Comparison of ENCODE assay signal across 8 cellular contexts in the genomic region with DNA sequence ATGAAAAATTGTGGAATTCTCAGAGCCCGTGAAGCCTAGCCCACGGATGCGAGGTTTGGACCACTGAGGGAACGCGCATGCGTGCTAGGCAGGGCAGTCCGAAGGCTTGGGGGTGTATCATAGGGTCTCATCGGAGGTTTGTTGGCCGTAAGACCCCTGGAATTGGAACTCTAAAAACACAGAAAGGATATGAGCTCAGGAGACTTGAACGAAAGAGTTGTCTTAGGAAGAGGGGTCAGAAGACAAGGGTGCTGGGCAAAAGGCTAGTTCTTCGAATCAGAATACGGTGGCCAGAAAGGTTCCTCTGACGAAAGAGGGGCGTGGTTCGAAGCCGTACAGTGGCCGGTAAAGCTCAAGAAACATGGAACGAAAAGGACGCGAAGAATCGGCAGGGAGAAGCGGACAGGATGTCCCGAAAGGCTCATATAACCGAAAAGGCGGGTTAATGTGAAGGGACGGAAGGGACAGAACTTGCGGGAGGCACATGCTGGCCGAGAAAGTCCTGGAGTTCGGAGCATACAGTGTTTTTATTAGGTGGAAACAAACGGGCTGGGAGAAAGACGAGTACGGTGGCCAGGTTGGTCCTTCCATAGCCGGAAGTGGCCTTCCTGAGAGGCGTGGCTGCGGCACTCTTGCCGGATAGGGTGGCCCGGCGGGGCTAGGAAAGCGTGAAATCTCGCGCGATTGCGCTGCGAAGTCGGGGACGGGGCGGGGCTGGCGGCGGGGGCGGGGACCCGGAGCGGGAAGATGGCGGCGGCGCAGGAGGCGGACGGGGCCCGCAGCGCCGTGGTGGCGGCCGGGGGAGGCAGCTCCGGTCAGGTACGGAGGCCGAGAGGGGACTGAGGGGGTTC. TPM values are rescaled to one million over a fixed set of nuclear protein-coding genes. Genes with fewer than 3 reads are reported as not detected.
DNase-seq lines count a peak whose midpoint lies in the region; ATAC-seq and TF ChIP-seq lines count a peak whose summit lies in the region.

A gene with protein sequence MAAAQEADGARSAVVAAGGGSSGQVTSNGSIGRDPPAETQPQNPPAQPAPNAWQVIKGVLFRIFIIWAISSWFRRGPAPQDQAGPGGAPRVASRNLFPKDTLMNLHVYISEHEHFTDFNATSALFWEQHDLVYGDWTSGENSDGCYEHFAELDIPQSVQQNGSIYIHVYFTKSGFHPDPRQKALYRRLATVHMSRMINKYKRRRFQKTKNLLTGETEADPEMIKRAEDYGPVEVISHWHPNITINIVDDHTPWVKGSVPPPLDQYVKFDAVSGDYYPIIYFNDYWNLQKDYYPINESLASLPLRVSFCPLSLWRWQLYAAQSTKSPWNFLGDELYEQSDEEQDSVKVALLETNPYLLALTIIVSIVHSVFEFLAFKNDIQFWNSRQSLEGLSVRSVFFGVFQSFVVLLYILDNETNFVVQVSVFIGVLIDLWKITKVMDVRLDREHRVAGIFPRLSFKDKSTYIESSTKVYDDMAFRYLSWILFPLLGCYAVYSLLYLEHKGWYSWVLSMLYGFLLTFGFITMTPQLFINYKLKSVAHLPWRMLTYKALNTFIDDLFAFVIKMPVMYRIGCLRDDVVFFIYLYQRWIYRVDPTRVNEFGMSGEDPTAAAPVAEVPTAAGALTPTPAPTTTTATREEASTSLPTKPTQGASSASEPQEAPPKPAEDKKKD (plus strand): TSS at position 732 of the 851 bp plus-strand sequence. CDS start 16 bp downstream, at position 748.

- TF ChIP-seq POLR2A in suprapubic skin (IDR thresholded peaks at IDR 0.05): peak; percentile 12 to 36

- TF ChIP-seq CTCF in GM10266 (IDR thresholded peaks at IDR 0.05; ENCODE audit: control insufficient read depth, insufficient read depth, low read depth, missing control alignments): no peak
- TF ChIP-seq CTCF in suprapubic skin (IDR thresholded peaks at IDR 0.05): no peak

- WGBS in suprapubic skin: 1% methylated on average over 51 of the region's 65 CpGs

- TF ChIP-seq EP300 in suprapubic skin (IDR thresholded peaks at IDR 0.05): peak; percentile 19

- no peaks in the 10 kb centered on the region for H3K27me3 ChIP-seq in suprapubic skin

- H3K36me3 ChIP-seq in suprapubic skin: peaks cover 10% of the 10 kb centered on the region

- DNase-seq in GM10266 (ENCODE audit: extremely low spot score) (peak; percentile 97), NCI-H1105 (lab: John Stamatoyannopoulos, UW) (peak; percentile 96), SKM-1 (lab: John Stamatoyannopoulos, UW; ENCODE audit: unreplicated experiment) (peak; percentile 65), glomerular endothelial cell (ENCODE audit: extremely low read depth, low read depth, low spot score) (peak; percentile 96), occipital lobe (lab: John Stamatoyannopoulos, UW) (peak; percentile 93), suprapubic skin (ENCODE audit: low spot score in 2 of 2) (peak; percentile 98)
- peak; percentile 93 to 96 for DNase-seq in activated naive CD4-positive, alpha-beta T cell treated with anti-CD3 and anti-CD28 coated beads, Interleukin-2, amount 50 U/mL, for 72 hours (ENCODE audit: low spot score in 2 of 2)

- H3K9me3 ChIP-seq in suprapubic skin: no peaks in the 10 kb centered on the region

- H3K27ac ChIP-seq in suprapubic skin: peak within 1 kb of the TSS; percentile 89

- H3K4me1 ChIP-seq in suprapubic skin: peaks cover 54% of the 10 kb centered on the region

- peaks cover 4 to 7% of the 10 kb centered on the region in 2 donors for H3K36me3 Mint-ChIP-seq in activated naive CD4-positive, alpha-beta T cell treated with anti-CD3 and anti-CD28 coated beads, Interleukin-2, amount 50 U/mL, for 72 hours

- peak within 1 kb of the TSS; percentile 93 for H3K4me3 ChIP-seq in suprapubic skin

- H3K9me3 Mint-ChIP-seq in activated naive CD4-positive, alpha-beta T cell treated with anti-CD3 and anti-CD28 coated beads, Interleukin-2, amount 50 U/mL, for 72 hours: no peaks in the 10 kb centered on the region

- ATAC-seq in HG02642 (IDR thresholded peaks at IDR 0.05; ENCODE audit: poor library complexity, unreplicated experiment): peak; percentile 83
- peak; percentile 97 for ATAC-seq in activated naive CD4-positive, alpha-beta T cell treated with anti-CD3 and anti-CD28 coated beads, Interleukin-2, amount 50 U/mL, for 72 hours

- peak within 1 kb of the TSS; percentile 93 to 99 for H3K27ac Mint-ChIP-seq in activated naive CD4-positive, alpha-beta T cell treated with anti-CD3 and anti-CD28 coated beads, Interleukin-2, amount 50 U/mL, for 72 hours

RNA-seq across cellular contexts. Expression of the gene that starts here (rescaled TPM):
- total RNA-seq in activated naive CD4-positive, alpha-beta T cell treated with anti-CD3 and anti-CD28 coated beads, Interleukin-2, amount 50 U/mL, for 72 hours: 10 to 100 TPM; 54.0 to 58.5 TPM
- total RNA-seq in glomerular endothelial cell (87.7 and 119 TPM in 2 replicates), occipital lobe (27.5 TPM), suprapubic skin (100 to 1,000 TPM in 2 of 4 donors, 10 to 100 TPM in 2; 86.2 to 137 (median 97.5) TPM)

Comparison
In these comparisons a context has a peak if more than half of its experiments do, and no peak if none do; other contexts are left out.
1. Peak in every context shown above with its lines: DNase-seq, ATAC-seq, H3K4me3 ChIP-seq and H3K27ac ChIP-seq.